Comparison of ENCODE assay signal across 28 cellular contexts in the genomic region with DNA sequence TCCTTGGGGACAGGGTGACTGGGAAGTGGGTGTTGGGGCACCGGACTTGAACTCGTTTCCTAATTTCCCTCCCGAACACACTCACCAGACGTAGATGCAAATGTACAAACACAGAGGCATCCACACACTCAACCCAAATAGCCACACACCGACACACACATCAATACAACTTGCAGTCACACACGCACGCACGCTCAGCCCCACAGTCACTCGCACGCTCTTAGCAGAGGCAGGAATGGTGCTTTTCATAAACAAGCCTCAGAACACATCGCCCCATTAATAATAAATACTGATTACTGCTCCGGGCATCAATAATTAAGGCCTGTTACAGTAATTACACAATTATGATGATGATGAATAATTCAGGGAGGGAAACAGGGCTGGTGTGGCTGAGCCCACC. TPM values are rescaled to one million over a fixed set of nuclear protein-coding genes. Genes with fewer than 3 reads are reported as not detected.
"Had no signal": no experiment of that assay in that cellular context is flagged by ENCODE, and none has a peak within 500 bp of the region (broad histone marks: within the 10 kb centered on the region; RNA-seq: fewer than 3 reads in every experiment).

No MANE protein-coding gene starts in this region.

- H3K27ac Mint-ChIP-seq: activated CD8-positive, alpha-beta T cell treated with anti-CD3 and anti-CD28 coated beads, Interleukin-2, amount 10 ng/mL, durations not matched to agents 7 days and 5 days; dendritic cell treated with granulocyte-macrophage colony-stimulating factor and Interleukin-4, amounts not matched to agents 40 ng/mL and 50 ng/mL, for 4 days; nephron progenitor cell; stimulated activated memory B cell treated with anti-CD40 and anti-IgM and Interleukin-4, amounts not matched to agents 10 μg/mL and 1 μg/mL and 100 μg/mL, for 72 hours; T-cell; T-helper 2 cell treated with Interferon-gamma antibody and Interleukin-4, amounts not matched to agents 5 μg/mL and 100 μg/mL, for 36 hours had no signal

- H3K4me2 ChIP-seq: smooth muscle cell had no signal

- H3K9me3 Mint-ChIP-seq: dendritic cell treated with granulocyte-macrophage colony-stimulating factor and Interleukin-4, amounts not matched to agents 40 ng/mL and 50 ng/mL, for 4 days; nephron progenitor cell; stimulated activated memory B cell treated with anti-CD40 and anti-IgM and Interleukin-4, amounts not matched to agents 10 μg/mL and 1 μg/mL and 100 μg/mL, for 72 hours; T-cell; T-helper 2 cell treated with Interferon-gamma antibody and Interleukin-4, amounts not matched to agents 5 μg/mL and 100 μg/mL, for 36 hours had no signal

- H3K4me3 Mint-ChIP-seq: activated CD8-positive, alpha-beta T cell treated with anti-CD3 and anti-CD28 coated beads, Interleukin-2, amount 10 ng/mL, durations not matched to agents 7 days and 5 days; dendritic cell treated with granulocyte-macrophage colony-stimulating factor and Interleukin-4, amounts not matched to agents 40 ng/mL and 50 ng/mL, for 4 days; nephron progenitor cell; stimulated activated memory B cell treated with anti-CD40 and anti-IgM and Interleukin-4, amounts not matched to agents 10 μg/mL and 1 μg/mL and 100 μg/mL, for 72 hours; T-cell; T-helper 2 cell treated with Interferon-gamma antibody and Interleukin-4, amounts not matched to agents 5 μg/mL and 100 μg/mL, for 36 hours had no signal

- H3K4me1 ChIP-seq: uterus had no signal

- H3K9me3 ChIP-seq: esophagus squamous epithelium, gastroesophageal sphincter, heart left ventricle, sigmoid colon, testis, uterus had no signal

- ATAC-seq: activated CD8-positive, alpha-beta T cell treated with anti-CD3 and anti-CD28 coated beads, Interleukin-2, amount 10 ng/mL, durations not matched to agents 7 days and 5 days; gastroesophageal sphincter; heart left ventricle; left colon; stimulated activated memory B cell treated with anti-CD40 and anti-IgM and Interleukin-4, amounts not matched to agents 10 μg/mL and 1 μg/mL and 100 μg/mL, for 72 hours; T-cell had no signal

- H3K4me3 ChIP-seq: cardiac muscle cell, esophagus squamous epithelium, gastroesophageal sphincter, heart left ventricle, sigmoid colon, smooth muscle cell, testis, uterus had no signal

- DNase-seq: activated CD4-positive, alpha-beta T cell treated with anti-CD3 and anti-CD28 coated beads for 1 hour; activated CD4-positive, alpha-beta T cell treated with anti-CD3 and anti-CD28 coated beads, Interleukin-2, amount 50 U/mL, for 1 hour; activated CD8-positive, alpha-beta T cell treated with anti-CD3 and anti-CD28 coated beads, Interleukin-2, amount 10 ng/mL, durations not matched to agents 7 days and 5 days; activated gamma-delta T cell treated with Interleukin-2 at 50 U/mL for 16 hours; effector memory CD4-positive, alpha-beta T cell; esophagus squamous epithelium; heart left ventricle; left colon; mesenchymal stem cell; nephron progenitor cell; occipital lobe; sigmoid colon; stimulated activated CD4-positive, alpha-beta T cell treated with anti-CD3 and anti-CD28 coated beads, Interleukin-15, amount 100 ng/mL, for 24 hours; T-cell; testis; uterus; WERI-Rb-1 had no signal

- H3K36me3 ChIP-seq: cardiac muscle cell, uterus, WERI-Rb-1 had no signal

- FAIRE-seq: keratinocyte had no signal

- H3K27ac ChIP-seq: cardiac muscle cell, esophagus squamous epithelium, gastroesophageal sphincter, heart left ventricle, sigmoid colon, testis, uterus, WERI-Rb-1 had no signal

RNA-seq across cellular contexts. Expression of a gene that starts 5.7 kb away (rescaled TPM):
- total RNA-seq: activated CD8-positive, alpha-beta T cell treated with anti-CD3 and anti-CD28 coated beads, Interleukin-2, amount 10 ng/mL, durations not matched to agents 7 days and 5 days; cardiac muscle cell; chondrocyte; esophagus squamous epithelium; gastroesophageal sphincter; heart left ventricle; left colon; lower leg skin; mononuclear cell; myocyte; occipital lobe; sigmoid colon; smooth muscle cell; T-cell; uterus had no signal
- polyA plus RNA-seq: cardiac muscle cell, heart left ventricle, keratinocyte, sigmoid colon had no signal
